14 cellular contexts compared by ENCODE assay signal in the genomic region with DNA sequence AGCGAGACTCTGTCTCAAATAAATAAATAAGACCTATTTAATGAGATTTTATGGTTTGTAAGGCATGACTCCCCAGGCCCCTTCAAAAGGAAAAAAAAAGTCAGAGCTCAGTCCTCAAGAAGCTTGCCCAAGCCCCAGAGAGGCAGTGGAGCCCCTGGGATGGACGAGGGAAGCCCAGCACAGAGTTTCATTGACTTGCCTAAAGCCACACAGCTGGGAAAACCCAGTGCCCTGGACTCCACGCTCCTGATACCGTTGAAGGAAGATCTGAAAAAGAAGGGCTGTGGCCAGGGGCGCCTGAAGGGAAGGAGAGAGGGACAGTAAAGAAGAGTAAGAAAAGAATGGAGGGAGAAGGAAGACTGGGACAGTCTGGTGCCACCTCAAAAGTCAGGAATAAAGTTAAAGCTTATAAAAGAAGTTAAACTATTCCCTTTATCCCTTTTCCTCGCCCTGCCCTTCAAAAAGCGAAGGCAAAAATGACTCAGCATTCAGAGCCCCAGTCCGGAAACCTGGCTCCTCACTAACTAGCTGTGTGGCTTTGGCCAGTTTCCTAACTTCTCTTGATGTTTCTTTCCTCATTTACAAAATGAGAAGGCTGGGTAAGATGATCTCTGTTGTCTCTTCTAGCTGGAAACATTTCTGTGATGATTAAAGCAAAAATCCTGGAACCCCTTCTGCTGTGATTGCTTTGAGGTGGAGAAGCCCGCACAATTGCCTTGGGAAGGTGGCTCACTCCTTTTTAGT. TPM values are rescaled to one million over a fixed set of nuclear protein-coding genes. Genes with fewer than 3 reads are reported as not detected.
DNase-seq lines count a peak whose midpoint lies in the region; ATAC-seq, FAIRE-seq and TF ChIP-seq lines count a peak whose summit lies in the region.
"Had no signal": no experiment of that assay in that cellular context is flagged by ENCODE, and none has a peak within 500 bp of the region (broad histone marks: within the 10 kb centered on the region; RNA-seq: fewer than 3 reads in every experiment).

No MANE protein-coding gene starts in this region.

- intact Hi-C loops in OCI-LY7 (cut with micrococcal nuclease; ENCODE audit: unreplicated experiment), result no loop called here

- H3K4me3 Mint-ChIP-seq in neural crest cell, result no peak overlapping the region
- H3K4me3 Mint-ChIP-seq: activated naive CD4-positive, alpha-beta T cell treated with anti-CD3 and anti-CD28 coated beads, Interleukin-2, amount 50 U/mL, for 24 hours had no signal

- no peak for FAIRE-seq in bronchial epithelial cell (lab: Jason Lieb, UNC)
- FAIRE-seq: GM19239 had no signal

- no peak overlapping the region for H2AFZ ChIP-seq in OCI-LY7 (ENCODE audit: low read length)

- no peak overlapping the region for H3K4me3 ChIP-seq in bronchial epithelial cell (ENCODE audit: low read depth, low read length)
- H3K4me3 ChIP-seq in OCI-LY7 (ENCODE audit: low read depth, low read length, poor library complexity, severe bottlenecking), result no peak overlapping the region

- H3K4me1 ChIP-seq in OCI-LY7 (ENCODE audit: insufficient read depth, low read length, poor library complexity, severe bottlenecking), result no peaks in the 10 kb centered on the region

- peaks cover under 1% of the 10 kb centered on the region for H3K4me1 Mint-ChIP-seq in neural crest cell
- H3K4me1 Mint-ChIP-seq: activated naive CD4-positive, alpha-beta T cell treated with anti-CD3 and anti-CD28 coated beads, Interleukin-2, amount 50 U/mL, for 24 hours had no signal

- peaks cover 2% of the 10 kb centered on the region for H3K9me3 Mint-ChIP-seq in neural crest cell
- H3K9me3 Mint-ChIP-seq: activated naive CD4-positive, alpha-beta T cell treated with anti-CD3 and anti-CD28 coated beads, Interleukin-2, amount 50 U/mL, for 24 hours had no signal

- H3K36me3 Mint-ChIP-seq in neural crest cell (ENCODE audit: low read depth), result no peaks in the 10 kb centered on the region
- H3K36me3 Mint-ChIP-seq: activated naive CD4-positive, alpha-beta T cell treated with anti-CD3 and anti-CD28 coated beads, Interleukin-2, amount 50 U/mL, for 24 hours had no signal

- H3K27ac Mint-ChIP-seq in neural crest cell (ENCODE audit: unreplicated experiment), result peak overlapping the region; percentile 86
- H3K27ac Mint-ChIP-seq: activated naive CD4-positive, alpha-beta T cell treated with anti-CD3 and anti-CD28 coated beads, Interleukin-2, amount 50 U/mL, for 24 hours had no signal

- no peaks in the 10 kb centered on the region for H3K9me2 ChIP-seq in OCI-LY7 (ENCODE audit: insufficient read depth, low read length)

- no peak for ATAC-seq in HG02885 (IDR thresholded peaks at IDR 0.05; ENCODE audit: poor library complexity, unreplicated experiment)

- H3K27ac ChIP-seq in RWPE1 (no peak overlapping the region), OCI-LY7 (ENCODE audit: low read depth, low read length, poor library complexity, severe bottlenecking) (no peak overlapping the region)

- no peaks in the 10 kb centered on the region for H3K36me3 ChIP-seq in bronchial epithelial cell (ENCODE audit: control insufficient read depth, insufficient read depth, low read length)
- no peaks in the 10 kb centered on the region for H3K36me3 ChIP-seq in OCI-LY7 (ENCODE audit: insufficient read depth, low read length)

- H3K9me3 ChIP-seq in OCI-LY7 (ENCODE audit: low read length), result no peaks in the 10 kb centered on the region

- H3K27me3 Mint-ChIP-seq in neural crest cell (ENCODE audit: low read depth), result peaks cover 5% of the 10 kb centered on the region

- CTCF ChIA-PET in RWPE1 (lab: Yijun Ruan, JAX) (no interaction called here), OCI-LY7 (lab: Charles Lee; ENCODE audit: unreplicated experiment) (no interaction called here)

- H3K27me3 ChIP-seq in bronchial epithelial cell (ENCODE audit: control insufficient read depth, insufficient read depth, low read length), result no peaks in the 10 kb centered on the region

- no TSS peak for BruUV-seq in OCI-LY7 (replicated peaks; lab: Mats Ljungman, UMichigan)

- no peaks in the 10 kb centered on the region for H3K79me2 ChIP-seq in OCI-LY7 (ENCODE audit: insufficient read depth, low read depth, low read length)

- DNase-seq in EH (ENCODE audit: low read depth) (peak; percentile 82), NOMO-1 (lab: John Stamatoyannopoulos, UW; ENCODE audit: unreplicated experiment in 2 of 2) (peak; percentile 22 to 28), bronchial epithelial cell (ENCODE audit: low read depth) (peak; percentile 44), neural crest cell (ENCODE audit: low read depth, low spot score) (no peak), RWPE1 (ENCODE audit: low spot score) (no peak), OCI-LY7 (ENCODE audit: low spot score) (no peak), amygdala (lab: John Stamatoyannopoulos, UW) (no peak)
- DNase-seq: activated CD8-positive, alpha-beta memory T cell treated with anti-CD3 and anti-CD28 coated beads for 24 hours; NCI-H2107; stimulated activated CD4-positive, alpha-beta T cell treated with anti-CD3 and anti-CD28 coated beads, Interleukin-1b, Interleukin-23, amount 100 ng/mL, for 48 hours had no signal

- no peaks in the 10 kb centered on the region for H4K20me1 ChIP-seq in OCI-LY7 (ENCODE audit: insufficient read depth, low read length)

- no peak overlapping the region for H3K4me2 ChIP-seq in OCI-LY7 (ENCODE audit: low read length)

- POLR2A ChIA-PET in RWPE1 (lab: Yijun Ruan, JAX; ENCODE audit: low non-redundant PET) (no interaction called here), OCI-LY7 (lab: Charles Lee) (interaction anchor here (0.6 to 1.0 kb wide), 2 partner anchors 23 to 24 kb away, joined by 3 read pairs; no protein-coding TSS in a partner anchor)

- TF ChIP-seq CTCF in bronchial epithelial cell (IDR thresholded peaks at IDR 0.05; ENCODE audit: insufficient read depth, low read length, severe bottlenecking), result no peak
- TF ChIP-seq CTCF in neural crest cell (conservative IDR thresholded peaks at IDR 0.05), result no peak
- TF ChIP-seq CTCF in RWPE1 (conservative IDR thresholded peaks at IDR 0.05; ENCODE audit: low read depth), result no peak
- no peak for TF ChIP-seq CTCF in OCI-LY7 (conservative IDR thresholded peaks at IDR 0.05; ENCODE audit: low read length)

RNA-seq across cellular contexts. Expression of gene LYPD1, which starts 46.7 kb away (rescaled TPM):
- total RNA-seq in bronchial epithelial cell (under 0.01 TPM in 1 of 2 replicates, not detected in the other), neural crest cell (15.1 and 17.4 TPM in 2 replicates), OCI-LY7 (2022) (1.4 and 2.0 TPM in 2 replicates)
- total RNA-seq in OCI-LY7 (2014; rRNA removed; shearing (Covaris generic)), result 1.5 and 1.8 TPM in 2 replicates
- total RNA-seq: T-helper 2 cell treated with Interferon-gamma antibody and Interleukin-4, amounts not matched to agents 100 ng/mL and 5 ng/mL, for 36 hours had no signal

Comparison
In these comparisons a context has a peak if more than half of its experiments do, and no peak if none do; other contexts are left out.
1. DNase-seq: peak in EH (single experiment), NOMO-1 (2 of 2) and bronchial epithelial cell (single experiment); none in neural crest cell (single experiment), RWPE1 (single experiment), OCI-LY7 (single experiment) and amygdala (0 of 56).